ENCODE assay signal across 13 cellular contexts in the genomic region with DNA sequence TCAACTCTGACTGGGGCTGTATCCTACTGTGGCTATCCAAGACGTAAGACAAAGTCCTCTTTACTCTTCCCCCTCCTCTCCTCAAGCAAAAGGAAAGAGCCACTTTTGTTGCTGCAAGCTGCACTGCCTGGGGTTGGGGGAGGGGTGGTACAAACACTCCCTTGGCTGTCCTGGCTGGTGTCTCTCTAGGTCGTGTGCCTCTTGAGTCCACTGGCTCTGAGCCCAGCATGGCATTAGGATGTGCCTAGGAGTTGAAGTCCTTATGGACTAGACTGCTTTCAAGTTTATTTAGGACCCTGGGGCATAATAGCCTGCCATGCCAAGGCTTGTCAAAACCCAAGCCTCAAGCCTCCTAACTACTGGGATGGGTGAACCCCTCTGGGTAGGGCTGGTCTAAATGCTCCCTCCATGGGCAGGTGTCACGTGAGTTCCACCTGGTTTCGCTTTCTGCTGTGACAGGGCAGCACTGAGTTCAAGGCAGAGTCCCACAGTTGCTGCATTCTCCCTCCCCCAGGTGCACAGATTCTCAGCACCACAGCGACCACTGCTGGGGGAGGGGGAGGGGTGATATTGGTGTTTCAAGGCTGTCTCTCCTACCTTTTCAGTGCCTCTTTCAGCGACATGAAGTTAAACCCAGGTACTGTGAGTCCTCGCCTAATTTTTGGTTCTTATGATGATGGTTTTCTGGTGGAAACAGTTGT. TPM values are rescaled to one million over a fixed set of nuclear protein-coding genes. Genes with fewer than 3 reads are reported as not detected.
DNase-seq lines count a peak whose midpoint lies in the region; ATAC-seq, FAIRE-seq and TF ChIP-seq lines count a peak whose summit lies in the region.
"Not testable (repeated sequence)": the region's sequence is repeated elsewhere in the genome, so short reads cannot be mapped to it uniquely, and the experiment has no call there.
"Had no signal": no experiment of that assay in that cellular context is flagged by ENCODE, and none has a peak within 500 bp of the region (broad histone marks: within the 10 kb centered on the region; RNA-seq: fewer than 3 reads in every experiment).

No MANE protein-coding gene starts in this region.

- H3K4me1 Mint-ChIP-seq in T-helper 17 cell: peaks cover 12% of the 10 kb centered on the region
- not testable (repeated sequence) for H3K4me1 Mint-ChIP-seq in activated naive CD4-positive, alpha-beta T cell treated with anti-CD3 and anti-CD28 coated beads, Interleukin-2, amount 10 ng/mL, durations not matched to agents 7 days and 5 days

- H3K79me2 ChIP-seq in HepG2 (ENCODE audit: insufficient read depth, low read length): not testable (repeated sequence)

- H3K4me3 ChIP-seq in GM12864 (ENCODE audit: low read depth, low read length); HepG2 (replicated peaks in 1 of 3; ENCODE audit: insufficient read depth in 1 of 3, low read depth in 2 of 3, low read length in 3 of 3); upper lobe of right lung: not testable (repeated sequence)

- CTCF ChIA-PET in activated naive CD4-positive, alpha-beta T cell treated with anti-CD3 and anti-CD28 coated beads, Interleukin-2, amount 10 ng/mL, durations not matched to agents 7 days and 5 days (lab: Charles Lee); HepG2 (lab: Yijun Ruan, JAX; ENCODE audit: low intra/inter-chr PET ratio, low total read pairs): not testable (repeated sequence)

- not testable (repeated sequence) for H3K9me3 Mint-ChIP-seq in activated naive CD4-positive, alpha-beta T cell treated with anti-CD3 and anti-CD28 coated beads, Interleukin-2, amount 10 ng/mL, durations not matched to agents 7 days and 5 days

- not testable (repeated sequence) for H3K27me3 ChIP-seq in HepG2 (ENCODE audit: control insufficient read depth in 1 of 2, insufficient read depth in 2 of 2, low read length in 2 of 2); upper lobe of right lung

- TF ChIP-seq POLR2A in HepG2 (IDR thresholded peaks at IDR 0.05; ENCODE audit: insufficient read depth in 1 of 2, low read depth in 2 of 2, low read length in 2 of 2): not testable (repeated sequence)

- ATAC-seq in T-helper 17 cell: peak; percentile 47
- ATAC-seq in Right ventricle myocardium superior (ENCODE audit: poor library complexity): peak; percentile 89
- peak; percentile 48 for ATAC-seq in HepG2
- peak; percentile 53 for ATAC-seq in upper lobe of right lung

- TF ChIP-seq RAD21 in HepG2 (CRISPR knock-in tag; IDR thresholded peaks at IDR 0.05): not testable (repeated sequence)

- not testable (repeated sequence) for H3K36me3 ChIP-seq in HepG2 (replicated peaks in 1 of 2; ENCODE audit: control insufficient read depth in 1 of 2, insufficient read depth in 2 of 2, low read length in 2 of 2); upper lobe of right lung

- H3K9ac ChIP-seq in HepG2 (ENCODE audit: insufficient read depth, low read depth, low read length): not testable (repeated sequence)

- H3K4me3 Mint-ChIP-seq in T-helper 17 cell; activated naive CD4-positive, alpha-beta T cell treated with anti-CD3 and anti-CD28 coated beads, Interleukin-2, amount 10 ng/mL, durations not matched to agents 7 days and 5 days: not testable (repeated sequence)

- peaks cover 25% of the 10 kb centered on the region for H3K4me1 ChIP-seq in HepG2 (ENCODE audit: insufficient read depth, low read length)
- H3K4me1 ChIP-seq in upper lobe of right lung: not testable (repeated sequence)

- DNase-seq in GM12864 (ENCODE audit: low read depth) (peak; percentile 4), NCI-H1092 treated with DMSO at 0.1 percent for 48 hours (lab: John Stamatoyannopoulos, UW) (peak; percentile 23), NCI-H345 treated with DMSO at 0.1 percent for 48 hours (lab: John Stamatoyannopoulos, UW; ENCODE audit: unreplicated experiment) (peak; percentile 29), Right ventricle myocardium superior (peak; percentile 70), HepG2 (ENCODE audit: low spot score) (peak; percentile 11)
- not testable (repeated sequence) for DNase-seq in T-helper 17 cell, upper lobe of right lung
- DNase-seq in activated naive CD4-positive, alpha-beta T cell treated with anti-CD3 and anti-CD28 coated beads, Interleukin-2, amount 10 ng/mL, durations not matched to agents 7 days and 5 days: peak; percentile 60

- H3K27ac Mint-ChIP-seq in T-helper 17 cell; activated naive CD4-positive, alpha-beta T cell treated with anti-CD3 and anti-CD28 coated beads, Interleukin-2, amount 10 ng/mL, durations not matched to agents 7 days and 5 days: not testable (repeated sequence)

- 21% methylated on average over 4 of the region's 7 CpGs for WGBS in HepG2 (ENCODE audit: low lambda C conversion rate)

- peak overlapping the region; percentile 46 for H3K4me2 ChIP-seq in HepG2 (ENCODE audit: low read depth, low read length)

- TF ChIP-seq EP300 in HepG2 (IDR thresholded peaks at IDR 0.05; ENCODE audit: low read depth in 2 of 2, low read length in 2 of 2); HepG2 (CRISPR knock-in tag; IDR thresholded peaks at IDR 0.05; ENCODE audit: borderline replicate concordance): not testable (repeated sequence)

- not testable (repeated sequence) for BruUV-seq in HepG2 (replicated peaks; lab: Mats Ljungman, UMichigan)

- intact Hi-C loops in Right ventricle myocardium superior (cut with DNase I); HepG2 (cut with micrococcal nuclease; ENCODE audit: unreplicated experiment); upper lobe of right lung (cut with DNase I): not testable (repeated sequence)

- not testable (repeated sequence) for H3K27ac ChIP-seq in HepG2 (ENCODE audit: extremely low read length, insufficient read depth, low read length); upper lobe of right lung

- H3K36me3 Mint-ChIP-seq in T-helper 17 cell (ENCODE audit: low read depth); activated naive CD4-positive, alpha-beta T cell treated with anti-CD3 and anti-CD28 coated beads, Interleukin-2, amount 10 ng/mL, durations not matched to agents 7 days and 5 days: not testable (repeated sequence)

- not testable (repeated sequence) for TF ChIP-seq CTCF in GM12864 (IDR thresholded peaks at IDR 0.05; ENCODE audit: low read depth, low read length, missing control alignments); upper lobe of right lung (IDR thresholded peaks at IDR 0.05)
- peak; percentile 65 for TF ChIP-seq CTCF in HepG2 (CRISPR knock-in tag; IDR thresholded peaks at IDR 0.05)

- in situ Hi-C loops in HepG2 (cut with HindIII; ENCODE audit: extremely low pct_ligation_motif_present, low pct_unique_long_range_greater_than_20kb): not testable (repeated sequence)

- not testable (repeated sequence) for H4K20me1 ChIP-seq in HepG2 (ENCODE audit: insufficient read depth, low read length)

- H3K9me3 ChIP-seq in T-helper 17 cell (ENCODE audit: control insufficient read depth, low read length, poor library complexity, severe bottlenecking); HepG2 (ENCODE audit: low read length); upper lobe of right lung: not testable (repeated sequence)

- H3K27me3 Mint-ChIP-seq in T-helper 17 cell; activated naive CD4-positive, alpha-beta T cell treated with anti-CD3 and anti-CD28 coated beads, Interleukin-2, amount 10 ng/mL, durations not matched to agents 7 days and 5 days: not testable (repeated sequence)

- FAIRE-seq in HepG2 (lab: Jason Lieb, UNC): not testable (repeated sequence)

- not testable (repeated sequence) for H2AFZ ChIP-seq in HepG2 (ENCODE audit: low read length)

- POLR2A ChIA-PET in HepG2 (lab: Yijun Ruan, JAX): not testable (repeated sequence)

TF ChIP-seq in HepG2, 621 proteins besides CTCF, POLR2A, EP300 and RAD21 (continues in another document):
- peak; percentile 46; the same call in 1 of the 2 replicates for TF ChIP-seq BHLHE40 (IDR thresholded peaks at IDR 0.05; ENCODE audit: low read length)

RNA-seq across cellular contexts. Expression of gene GOLGA6B, which starts 38.8 kb away (rescaled TPM):
- total RNA-seq in T-helper 17 cell (under 1 TPM in 1 of 2 donors, not detected in 1; 0.18 TPM), Right ventricle myocardium superior (not detected), HepG2 (2016; rRNA removed; fragmentation: Illumina TruSeq; extraction: Trizol) (not detected in 2 replicates), upper lobe of right lung (not detected)
- total RNA-seq in HepG2 (2016; cell fraction: cytosol; rRNA removed; fragmentation: Illumina TruSeq; extraction: Trizol; ENCODE audit: low read depth): not detected in 2 replicates
- total RNA-seq in HepG2 (2016; cell fraction: insoluble cytoplasmic fraction; rRNA removed; fragmentation: Illumina TruSeq; extraction: Trizol): 0.28 TPM in 1 of 2 replicates, not detected in the other
- not detected in 2 replicates for total RNA-seq in HepG2 (2016; cell fraction: membrane; rRNA removed; fragmentation: Illumina TruSeq; extraction: Trizol)
- not detected in 2 replicates for total RNA-seq in HepG2 (2016; cell fraction: nucleus; rRNA removed; fragmentation: Illumina TruSeq; extraction: Trizol)
- polyA plus RNA-seq in HepG2 (2011; rRNA removed): 0.04 TPM in 1 of 2 replicates, not detected in the other
- polyA plus RNA-seq in HepG2 (2011; cell fraction: cytosol; rRNA removed): not detected in 2 replicates
- 0.08 TPM in 1 of 2 replicates, not detected in the other for polyA plus RNA-seq in HepG2 (2011; cell fraction: nucleus; rRNA removed)
- not detected in 2 replicates for polyA plus RNA-seq in HepG2 (2012)
- polyA plus RNA-seq in HepG2 (2016; cell fraction: cytosol; fragmentation: Illumina TruSeq; extraction: Trizol; ENCODE audit: low read depth): not detected in 2 replicates
- not detected in 2 replicates for polyA plus RNA-seq in HepG2 (2016; cell fraction: insoluble cytoplasmic fraction; fragmentation: Illumina TruSeq; extraction: Trizol; ENCODE audit: low read depth)
- polyA plus RNA-seq in HepG2 (2016; cell fraction: membrane; fragmentation: Illumina TruSeq; extraction: Trizol; ENCODE audit: low read depth): not detected in 2 replicates
- not detected in 2 replicates for polyA plus RNA-seq in HepG2 (2016; cell fraction: nucleus; fragmentation: Illumina TruSeq; extraction: Trizol; ENCODE audit: insufficient read depth, low read depth)
- polyA minus RNA-seq in HepG2 (2011; rRNA and poly(A)+ RNA removed; ENCODE audit: low replicate concordance): not detected in 2 replicates
- not detected in 2 replicates for polyA minus RNA-seq in HepG2 (2011; cell fraction: cytosol; rRNA and poly(A)+ RNA removed)
- polyA minus RNA-seq in HepG2 (2011; cell fraction: nucleus; rRNA and poly(A)+ RNA removed): not detected in 2 replicates
- total RNA-seq: breast epithelium, Daoy, lung, spleen had no signal
- polyA plus RNA-seq: adipose tissue, lung, spleen had no signal
